1 cellular context compared by ENCODE assay signal in genomic region chr6:167400482-167401138, GRCh38.
TF ChIP-seq lines count a peak whose summit lies in the region.

No MANE protein-coding gene starts in this region.

TF ChIP-seq in H1, 55 proteins besides CTCF, POLR2A, EP300 and RAD21 (continued from another document):
- TF ChIP-seq CHD7 (IDR thresholded peaks at IDR 0.05; ENCODE audit: insufficient replicate concordance, low read length) = no peak
- no peak for TF ChIP-seq SP4 (IDR thresholded peaks at IDR 0.05; ENCODE audit: low read length)
- TF ChIP-seq GTF2F1 (IDR thresholded peaks at IDR 0.05; ENCODE audit: borderline replicate concordance, low read depth, low read length) = no peak
- no peak for TF ChIP-seq POU5F1 (IDR thresholded peaks at IDR 0.05; ENCODE audit: low read depth, low read length)
- no peak for TF ChIP-seq E2F6 (IDR thresholded peaks at IDR 0.05)
- TF ChIP-seq ATF3 (IDR thresholded peaks at IDR 0.05; ENCODE audit: insufficient read depth, low read depth, low read length) = no peak
- TF ChIP-seq YY1 (IDR thresholded peaks at IDR 0.05; ENCODE audit: low read depth, low read length) = no peak
- TF ChIP-seq TCF12 (IDR thresholded peaks at IDR 0.05; ENCODE audit: low read depth, low read length) = no peak
